8 cellular contexts compared by ENCODE assay signal in genomic region chr12:8396225-8397071, GRCh38. TPM values are rescaled to one million over a fixed set of nuclear protein-coding genes. Genes with fewer than 3 reads are reported as not detected.
DNase-seq lines count a peak whose midpoint lies in the region; ATAC-seq, FAIRE-seq and TF ChIP-seq lines count a peak whose summit lies in the region.
"Not testable (repeated sequence)": the region's sequence is repeated elsewhere in the genome, so short reads cannot be mapped to it uniquely, and the experiment has no call there.

No MANE protein-coding gene starts in this region.

- not testable (repeated sequence) for H2BK5ac ChIP-seq in trophoblast cell (ENCODE audit: low read depth, low read length, poor library complexity)

- not testable (repeated sequence) for H4K12ac ChIP-seq in trophoblast cell (ENCODE audit: low read depth, low read length)

- peak overlapping the region; percentile 89 for H3K4me2 ChIP-seq in trophoblast cell (ENCODE audit: low read length)

- H2BK120ac ChIP-seq in trophoblast cell (ENCODE audit: insufficient read depth, low read length, poor library complexity), result not testable (repeated sequence)

- not testable (repeated sequence) for H4K8ac ChIP-seq in trophoblast cell (ENCODE audit: low read depth, low read length)

- not testable (repeated sequence) for H3K27ac ChIP-seq in trophoblast cell (ENCODE audit: low read depth, low read length)

- WGBS in trophoblast cell (ENCODE audit: extremely low coverage, insufficient coverage, insufficient read length), result no CpG with 5 or more reads among the region's 79 CpGs

- not testable (repeated sequence) for H2BK12ac ChIP-seq in trophoblast cell (ENCODE audit: low read length)

- H3K79me1 ChIP-seq in trophoblast cell (ENCODE audit: low read length), result not testable (repeated sequence)

- not testable (repeated sequence) for H3K27me3 ChIP-seq in bronchial epithelial cell (ENCODE audit: control insufficient read depth, insufficient read depth, low read length); trophoblast cell (ENCODE audit: insufficient read depth, low read length)

- not testable (repeated sequence) for H2AK5ac ChIP-seq in trophoblast cell (ENCODE audit: low read length)

- H4K91ac ChIP-seq in trophoblast cell (ENCODE audit: low read depth, low read length), result not testable (repeated sequence)

- not testable (repeated sequence) for H3K4ac ChIP-seq in trophoblast cell (ENCODE audit: low read depth, low read length)

- not testable (repeated sequence) for FAIRE-seq in bronchial epithelial cell (lab: Jason Lieb, UNC)

- peak overlapping the region; percentile 12 for H3K4me3 ChIP-seq in bronchial epithelial cell (ENCODE audit: low read depth, low read length)
- peak overlapping the region; percentile 43 for H3K4me3 ChIP-seq in iPS-11a (ENCODE audit: low read depth, low read length)
- H3K4me3 ChIP-seq in trophoblast cell (ENCODE audit: low read depth, low read length), result peak overlapping the region; percentile 70

- peak; percentile 58 for ATAC-seq in HG03196 (IDR thresholded peaks at IDR 0.05; ENCODE audit: unreplicated experiment)
- ATAC-seq in stimulated activated naive CD8-positive, alpha-beta T cell treated with anti-CD3 and anti-CD28 coated beads, Interleukin-15, Interleukin-2, amounts not matched to agents 100 U/mL and 50 U/mL, for 24 hours, result peak; percentile 94

- peak; percentile 54 for TF ChIP-seq CTCF in bronchial epithelial cell (IDR thresholded peaks at IDR 0.05; ENCODE audit: insufficient read depth, low read length, severe bottlenecking)

- H3K23ac ChIP-seq in trophoblast cell (ENCODE audit: low read length), result not testable (repeated sequence)

- not testable (repeated sequence) for H2AFZ ChIP-seq in trophoblast cell (ENCODE audit: insufficient read depth, low read length, poor library complexity)

- not testable (repeated sequence) for H3K9ac ChIP-seq in trophoblast cell (ENCODE audit: low read length)

- not testable (repeated sequence) for H3K79me2 ChIP-seq in trophoblast cell (ENCODE audit: control insufficient read depth, insufficient read depth, low read length, poor library complexity)

- H3K4me1 ChIP-seq in trophoblast cell (ENCODE audit: control insufficient read depth in 1 of 2, insufficient read depth in 2 of 2, low read length in 2 of 2), result not testable (repeated sequence)

- DNase-seq in D341Med (ENCODE audit: low spot score) (peak; percentile 63), NOMO-1 treated with DMSO at 0.1 percent for 48 hours (lab: John Stamatoyannopoulos, UW; ENCODE audit: unreplicated experiment) (peak; percentile 21), trophoblast cell (peak; percentile 45 to 72)
- peak; percentile 69 to 72 for DNase-seq in activated CD4-positive, alpha-beta T cell treated with anti-CD3 and anti-CD28 coated beads, Interleukin-2, amount 50 U/mL, for 48 hours
- not testable (repeated sequence) for DNase-seq in bronchial epithelial cell (ENCODE audit: low read depth)
- DNase-seq in stimulated activated naive CD8-positive, alpha-beta T cell treated with anti-CD3 and anti-CD28 coated beads, Interleukin-15, Interleukin-2, amounts not matched to agents 100 U/mL and 50 U/mL, for 24 hours, result peak; percentile 78

- not testable (repeated sequence) for H3K18ac ChIP-seq in trophoblast cell (ENCODE audit: low read length)

- not testable (repeated sequence) for H3K36me3 ChIP-seq in bronchial epithelial cell (ENCODE audit: control insufficient read depth, insufficient read depth, low read length); trophoblast cell (ENCODE audit: control insufficient read depth in 1 of 2, insufficient read depth in 2 of 2, low read length in 2 of 2)

- not testable (repeated sequence) for H3K9me3 ChIP-seq in trophoblast cell (ENCODE audit: insufficient read depth, low read depth, low read length)

- not testable (repeated sequence) for H3K14ac ChIP-seq in trophoblast cell (ENCODE audit: low read length)

RNA-seq across cellular contexts. Expression of gene CLEC6A, which starts 59.3 kb away (rescaled TPM):
- under 0.01 TPM in 1 of 2 replicates, not detected in the other for total RNA-seq in bronchial epithelial cell
- polyA plus RNA-seq in trophoblast cell (2013), result not detected in 2 replicates

Comparison
In these comparisons a context has a peak if more than half of its experiments do, and no peak if none do; other contexts are left out.
1. H3K4me3 ChIP-seq: peak in every context shown above with its lines; median percentile 70 in trophoblast cell; 43 in iPS-11a; 12 in bronchial epithelial cell.